In genomic region chr20:13119583-13119982, GRCh38 we compare ENCODE assay signal across 9 cellular contexts.
DNase-seq lines count a peak whose midpoint lies in the region; ATAC-seq and TF ChIP-seq lines count a peak whose summit lies in the region.
"Had no signal": no experiment of that assay in that cellular context is flagged by ENCODE, and none has a peak within 500 bp of the region (broad histone marks: within the 10 kb centered on the region; RNA-seq: fewer than 3 reads in every experiment).

No MANE protein-coding gene starts in this region.

- intact Hi-C loops in PC-3 (cut with micrococcal nuclease) (loop anchor here (1.0 to 5.0 kb wide), 4 partner anchors 143 to 653 kb away; no protein-coding TSS in a partner anchor), heart left ventricle (cut with DNase I) (loop anchor here (1.0 to 10.0 kb wide), 14 partner anchors 143 to 935 kb away; no protein-coding TSS in a partner anchor)

- no peaks in the 10 kb centered on the region for H3K4me1 Mint-ChIP-seq in activated naive CD4-positive, alpha-beta T cell treated with anti-CD3 and anti-CD28 coated beads, Interleukin-2, amount 10 ng/mL, durations not matched to agents 7 days and 5 days
- H3K4me1 Mint-ChIP-seq: activated naive CD4-positive, alpha-beta T cell treated with anti-CD3 and anti-CD28 coated beads, Interleukin-2, amount 50 U/mL, for 24 hours had no signal

- H4K20me1 ChIP-seq in PC-3 (ENCODE audit: low read length): no peaks in the 10 kb centered on the region

- H3K79me2 ChIP-seq in PC-3 (ENCODE audit: low read length): no peaks in the 10 kb centered on the region

- H3K4me2 ChIP-seq in PC-3 (ENCODE audit: low read length): no peak overlapping the region

- no peak overlapping the region for H3K9ac ChIP-seq in PC-3 (ENCODE audit: low read length)

- POLR2A ChIA-PET in PC-3 (lab: Charles Lee; ENCODE audit: unreplicated experiment): interaction anchor here (0.6 kb wide), 1 partner anchor 969 kb away, joined by 3 read pairs; no protein-coding TSS in a partner anchor

- no peaks in the 10 kb centered on the region for H3K9me3 ChIP-seq in PC-3 (ENCODE audit: low read length)
- no peaks in the 10 kb centered on the region for H3K9me3 ChIP-seq in heart left ventricle

- H3K36me3 ChIP-seq in PC-3 (ENCODE audit: low read depth, low read length) (no peaks in the 10 kb centered on the region), heart left ventricle (no peaks in the 10 kb centered on the region)

- no peaks in the 10 kb centered on the region for H3K27me3 ChIP-seq in PC-3 (ENCODE audit: low read length)
- H3K27me3 ChIP-seq in heart left ventricle: no peaks in the 10 kb centered on the region

- H3K4me3 ChIP-seq in PC-3 (ENCODE audit: low read length): no peak overlapping the region
- H3K4me3 ChIP-seq in heart left ventricle: no peak overlapping the region

- H3K4me3 Mint-ChIP-seq in activated naive CD4-positive, alpha-beta T cell treated with anti-CD3 and anti-CD28 coated beads, Interleukin-2, amount 10 ng/mL, durations not matched to agents 7 days and 5 days: no peak overlapping the region
- H3K4me3 Mint-ChIP-seq: activated naive CD4-positive, alpha-beta T cell treated with anti-CD3 and anti-CD28 coated beads, Interleukin-2, amount 50 U/mL, for 24 hours had no signal

- no peaks in the 10 kb centered on the region for H3K9me3 Mint-ChIP-seq in activated naive CD4-positive, alpha-beta T cell treated with anti-CD3 and anti-CD28 coated beads, Interleukin-2, amount 10 ng/mL, durations not matched to agents 7 days and 5 days
- H3K9me3 Mint-ChIP-seq: activated naive CD4-positive, alpha-beta T cell treated with anti-CD3 and anti-CD28 coated beads, Interleukin-2, amount 50 U/mL, for 24 hours had no signal

- no peaks in the 10 kb centered on the region for H3K36me3 Mint-ChIP-seq in activated naive CD4-positive, alpha-beta T cell treated with anti-CD3 and anti-CD28 coated beads, Interleukin-2, amount 10 ng/mL, durations not matched to agents 7 days and 5 days
- H3K36me3 Mint-ChIP-seq: activated naive CD4-positive, alpha-beta T cell treated with anti-CD3 and anti-CD28 coated beads, Interleukin-2, amount 50 U/mL, for 24 hours had no signal

- H3F3A ChIP-seq in PC-3 (ENCODE audit: low read length, unreplicated experiment): no peaks in the 10 kb centered on the region

- no peak overlapping the region for H3K27ac Mint-ChIP-seq in activated naive CD4-positive, alpha-beta T cell treated with anti-CD3 and anti-CD28 coated beads, Interleukin-2, amount 10 ng/mL, durations not matched to agents 7 days and 5 days
- H3K27ac Mint-ChIP-seq: activated naive CD4-positive, alpha-beta T cell treated with anti-CD3 and anti-CD28 coated beads, Interleukin-2, amount 50 U/mL, for 24 hours had no signal

- H3K27ac ChIP-seq in PC-3 (ENCODE audit: low read length): no peak overlapping the region
- H3K27ac ChIP-seq in heart left ventricle: no peak overlapping the region

- TF ChIP-seq CTCF in PC-3 (conservative IDR thresholded peaks at IDR 0.05; ENCODE audit: low read depth, low read length): peak; percentile 97
- TF ChIP-seq CTCF in heart left ventricle (IDR thresholded peaks at IDR 0.05): peak; percentile 80 to 91 (median 86)

- BruUV-seq in PC-3 (replicated peaks; lab: Mats Ljungman, UMichigan): no TSS peak

- CTCF ChIA-PET in PC-3 (lab: Charles Lee): interaction anchor here (0.6 to 1.2 kb wide), 6 partner anchors 23 to 538 kb away, joined by 3 to 5 read pairs (median 4); no protein-coding TSS in a partner anchor
- CTCF ChIA-PET in activated naive CD4-positive, alpha-beta T cell treated with anti-CD3 and anti-CD28 coated beads, Interleukin-2, amount 10 ng/mL, durations not matched to agents 7 days and 5 days (lab: Charles Lee): interaction anchor here (0.7 to 5.8 kb wide), 13 partner anchors 9 to 652 kb away, joined by 3 to 69 read pairs (median 4); no protein-coding TSS in a partner anchor

- H2AFZ ChIP-seq in PC-3 (ENCODE audit: low read length): peak overlapping the region; percentile 51; the same call in 1 of the 2 replicates

- ATAC-seq in GM21360 (IDR thresholded peaks at IDR 0.05; ENCODE audit: unreplicated experiment) (peak; percentile 64), PC-3 (peak; percentile 88), heart left ventricle (peak in 3 of 4 donors; percentile 72 to 83 (median 72))

- DNase-seq in DMS53 (lab: John Stamatoyannopoulos, UW) (peak; percentile 76), HuH-7.5 (ENCODE audit: low spot score) (peak; percentile 18), PC-3 (peak; percentile 87), heart left ventricle (peak in 1 of 5 donors; percentile 17), pulmonary artery endothelial cell (ENCODE audit: low read depth, low spot score) (peak; percentile 3), NCI-H226 (no peak)
- peak; percentile 38 for DNase-seq in activated naive CD4-positive, alpha-beta T cell treated with anti-CD3 and anti-CD28 coated beads, Interleukin-2, amount 10 ng/mL, durations not matched to agents 7 days and 5 days

- 18 to 19% (median 19%) methylated on average over 6 of the region's 6 CpGs for WGBS in heart left ventricle, 4 donors

- H3K9me2 ChIP-seq in PC-3 (replicated peaks; ENCODE audit: low read length): no peaks in the 10 kb centered on the region

- H3K4me1 ChIP-seq in PC-3 (ENCODE audit: insufficient read depth, low read length): no peaks in the 10 kb centered on the region
- H3K4me1 ChIP-seq in heart left ventricle: no peaks in the 10 kb centered on the region

- no peaks in the 10 kb centered on the region for H3K27me3 Mint-ChIP-seq in activated naive CD4-positive, alpha-beta T cell treated with anti-CD3 and anti-CD28 coated beads, Interleukin-2, amount 10 ng/mL, durations not matched to agents 7 days and 5 days
- H3K27me3 Mint-ChIP-seq: activated naive CD4-positive, alpha-beta T cell treated with anti-CD3 and anti-CD28 coated beads, Interleukin-2, amount 50 U/mL, for 24 hours had no signal

- TF ChIP-seq POLR2A in heart left ventricle (IDR thresholded peaks at IDR 0.05): no peak
